14 cellular contexts compared by ENCODE assay signal in genomic region chr14:59356298-59356697, GRCh38.
DNase-seq lines count a peak whose midpoint lies in the region; ATAC-seq and TF ChIP-seq lines count a peak whose summit lies in the region.
"Had no signal": no experiment of that assay in that cellular context is flagged by ENCODE, and none has a peak within 500 bp of the region (broad histone marks: within the 10 kb centered on the region; RNA-seq: fewer than 3 reads in every experiment).

No MANE protein-coding gene starts in this region.

- peaks cover 39 to 100% (median 99%) of the 10 kb centered on the region in 4 donors for H3K4me1 ChIP-seq in esophagus muscularis mucosa

- peaks cover 63 to 80% (median 63%) of the 10 kb centered on the region in 3 donors for H3K4me1 Mint-ChIP-seq in IgD-negative memory B cell

- DNase-seq in esophagus muscularis mucosa (ENCODE audit: extremely low spot score) (no peak), Ammon's horn (ENCODE audit: low spot score) (no peak), occipital lobe (lab: John Stamatoyannopoulos, UW) (no peak), ecto neural progenitor cell (ENCODE audit: low spot score) (no peak)
- DNase-seq in activated effector memory CD4-positive, alpha-beta T cell treated with anti-CD3 and anti-CD28 coated beads, Interleukin-2, amount 50 U/mL, for 16 hours: no peak
- DNase-seq: activated CD4-positive, CD25-positive, alpha-beta regulatory T cell; COR-L47; NCI-H1048; stimulated activated CD4-positive, alpha-beta T cell treated with anti-CD3 and anti-CD28 coated beads, Interleukin-12 subunit alpha, Interleukin-12 subunit beta, amount 100 ng/mL, for 4 hours had no signal

- 78% methylated on average over 2 of the region's 2 CpGs for WGBS in esophagus muscularis mucosa

- H3K27me3 Mint-ChIP-seq in IgD-negative memory B cell: no peaks in the 10 kb centered on the region
- H3K27me3 Mint-ChIP-seq: stimulated activated naive CD8-positive, alpha-beta T cell treated with anti-CD3 and anti-CD28 coated beads, Interleukin-15, Interleukin-2, amounts not matched to agents 100 ng/mL and 50 ng/mL, for 24 hours had no signal

- peaks cover 13% of the 10 kb centered on the region for H3K36me3 Mint-ChIP-seq in IgD-negative memory B cell

- peak overlapping the region; percentile 81 to 92 (median 84) for H3K27ac ChIP-seq in esophagus muscularis mucosa (replicated peaks in 1 of 4)
- H3K27ac ChIP-seq: coronary artery had no signal

- H3K27me3 ChIP-seq in esophagus muscularis mucosa: no peaks in the 10 kb centered on the region

- H3K4me3 ChIP-seq in esophagus muscularis mucosa: no peak overlapping the region
- H3K4me3 ChIP-seq: coronary artery had no signal

- no peaks in the 10 kb centered on the region for H3K9me3 ChIP-seq in esophagus muscularis mucosa

- TF ChIP-seq CTCF in esophagus muscularis mucosa (IDR thresholded peaks at IDR 0.05): no peak

- TF ChIP-seq EP300 in esophagus muscularis mucosa (IDR thresholded peaks at IDR 0.05): no peak

- peak overlapping the region; percentile 4 to 96 (median 56) for H3K27ac Mint-ChIP-seq in IgD-negative memory B cell
- H3K27ac Mint-ChIP-seq: stimulated activated naive CD8-positive, alpha-beta T cell treated with anti-CD3 and anti-CD28 coated beads, Interleukin-15, Interleukin-2, amounts not matched to agents 100 ng/mL and 50 ng/mL, for 24 hours had no signal

- peak overlapping the region; percentile 31 to 78 (median 72) for H3K4me3 Mint-ChIP-seq in IgD-negative memory B cell
- H3K4me3 Mint-ChIP-seq: stimulated activated naive CD8-positive, alpha-beta T cell treated with anti-CD3 and anti-CD28 coated beads, Interleukin-15, Interleukin-2, amounts not matched to agents 100 ng/mL and 50 ng/mL, for 24 hours had no signal

- no peak for TF ChIP-seq POLR2A in esophagus muscularis mucosa (IDR thresholded peaks at IDR 0.05; ENCODE audit: low read depth)

- ATAC-seq in GM18511 (IDR thresholded peaks at IDR 0.05; ENCODE audit: unreplicated experiment): peak; percentile 48
- peak; percentile 21 for ATAC-seq in HG02588 (IDR thresholded peaks at IDR 0.05; ENCODE audit: unreplicated experiment)

- H3K36me3 ChIP-seq in esophagus muscularis mucosa: peaks cover 14 to 51% (median 32%) of the 10 kb centered on the region in 4 donors

- H3K9me3 Mint-ChIP-seq in IgD-negative memory B cell: no peaks in the 10 kb centered on the region
- H3K9me3 Mint-ChIP-seq: stimulated activated naive CD8-positive, alpha-beta T cell treated with anti-CD3 and anti-CD28 coated beads, Interleukin-15, Interleukin-2, amounts not matched to agents 100 ng/mL and 50 ng/mL, for 24 hours had no signal

- intact Hi-C loops in esophagus muscularis mucosa (cut with DNase I): no loop called here
